8 cellular contexts compared by ENCODE assay signal in genomic region chr10:67520924-67521520, GRCh38.
DNase-seq lines count a peak whose midpoint lies in the region; ATAC-seq lines count a peak whose summit lies in the region.

No MANE protein-coding gene starts in this region.

- DNase-seq in Caki2 (ENCODE audit: low read depth) (peak; percentile 30), NCI-H460 (ENCODE audit: extremely low read depth, low read depth) (peak; percentile 62), activated T-cell treated with anti-CD3 and anti-CD28 coated beads for 48 hours (ENCODE audit: low read depth) (peak; percentile 6), glomerular endothelial cell (ENCODE audit: extremely low read depth, low read depth, low spot score) (peak; percentile 4), trophoblast cell (peak; percentile 1 to 63)

- H3K4ac ChIP-seq in trophoblast cell (ENCODE audit: low read depth, low read length) = no peak overlapping the region

- no CpG with 5 or more reads among the region's 5 CpGs for WGBS in trophoblast cell (ENCODE audit: extremely low coverage, insufficient coverage, insufficient read length)

- H3K23ac ChIP-seq in trophoblast cell (ENCODE audit: low read length) = no peak overlapping the region

- in situ Hi-C loops in Caki2 (cut with HindIII; ENCODE audit: low pct_unique_long_range_greater_than_20kb, low sequenced_read_pairs) = no loop called here

- no peak overlapping the region for H2AFZ ChIP-seq in trophoblast cell (ENCODE audit: insufficient read depth, low read length, poor library complexity)

- H3K14ac ChIP-seq in trophoblast cell (ENCODE audit: low read length) = no peak overlapping the region

- H3K27ac ChIP-seq in trophoblast cell (ENCODE audit: low read depth, low read length) = no peak overlapping the region

- no peaks in the 10 kb centered on the region for H3K9me3 ChIP-seq in trophoblast cell (ENCODE audit: insufficient read depth, low read depth, low read length)

- H2AK5ac ChIP-seq in trophoblast cell (ENCODE audit: low read length) = no peak overlapping the region

- ATAC-seq in GM18858 (IDR thresholded peaks at IDR 0.05; ENCODE audit: unreplicated experiment) (peak; percentile 85), HG03039 (IDR thresholded peaks at IDR 0.05; ENCODE audit: unreplicated experiment) (peak; percentile 76), HG03108 (IDR thresholded peaks at IDR 0.05; ENCODE audit: unreplicated experiment) (no peak)

- H4K91ac ChIP-seq in trophoblast cell (ENCODE audit: low read depth, low read length) = no peak overlapping the region

- H3K18ac ChIP-seq in trophoblast cell (ENCODE audit: low read length) = no peak overlapping the region

- H4K8ac ChIP-seq in trophoblast cell (ENCODE audit: low read depth, low read length) = no peak overlapping the region

- H3K36me3 ChIP-seq in trophoblast cell (ENCODE audit: control insufficient read depth in 1 of 2, insufficient read depth in 2 of 2, low read length in 2 of 2) = no peaks in the 10 kb centered on the region

- no peak overlapping the region for H3K9ac ChIP-seq in trophoblast cell (ENCODE audit: low read length)

- no peak overlapping the region for H2BK120ac ChIP-seq in trophoblast cell (ENCODE audit: insufficient read depth, low read length, poor library complexity)

- no peaks in the 10 kb centered on the region for H3K79me2 ChIP-seq in trophoblast cell (ENCODE audit: control insufficient read depth, insufficient read depth, low read length, poor library complexity)

- H2BK12ac ChIP-seq in trophoblast cell (ENCODE audit: low read length) = no peak overlapping the region

- H3K4me3 ChIP-seq in trophoblast cell (ENCODE audit: low read depth, low read length) = no peak overlapping the region

- no peak overlapping the region for H2BK5ac ChIP-seq in trophoblast cell (ENCODE audit: low read depth, low read length, poor library complexity)

- no peaks in the 10 kb centered on the region for H3K27me3 ChIP-seq in trophoblast cell (ENCODE audit: insufficient read depth, low read length)

- no peaks in the 10 kb centered on the region for H3K79me1 ChIP-seq in trophoblast cell (ENCODE audit: low read length)

- no peaks in the 10 kb centered on the region for H3K4me1 ChIP-seq in trophoblast cell (ENCODE audit: control insufficient read depth in 1 of 2, insufficient read depth in 2 of 2, low read length in 2 of 2)

- no peak overlapping the region for H3K4me2 ChIP-seq in trophoblast cell (ENCODE audit: low read length)

- no peak overlapping the region for H4K12ac ChIP-seq in trophoblast cell (ENCODE audit: low read depth, low read length)

Comparison
In these comparisons a context has a peak if more than half of its experiments do, and no peak if none do; other contexts are left out.
1. DNase-seq: peak in every context shown above with its lines; median percentile 62 in NCI-H460; 32 in trophoblast cell; 30 in Caki2; 6 in activated T-cell treated with anti-CD3 and anti-CD28 coated beads for 48 hours; 4 in glomerular endothelial cell.